Comparison of ENCODE assay signal across 15 cellular contexts in the genomic region with DNA sequence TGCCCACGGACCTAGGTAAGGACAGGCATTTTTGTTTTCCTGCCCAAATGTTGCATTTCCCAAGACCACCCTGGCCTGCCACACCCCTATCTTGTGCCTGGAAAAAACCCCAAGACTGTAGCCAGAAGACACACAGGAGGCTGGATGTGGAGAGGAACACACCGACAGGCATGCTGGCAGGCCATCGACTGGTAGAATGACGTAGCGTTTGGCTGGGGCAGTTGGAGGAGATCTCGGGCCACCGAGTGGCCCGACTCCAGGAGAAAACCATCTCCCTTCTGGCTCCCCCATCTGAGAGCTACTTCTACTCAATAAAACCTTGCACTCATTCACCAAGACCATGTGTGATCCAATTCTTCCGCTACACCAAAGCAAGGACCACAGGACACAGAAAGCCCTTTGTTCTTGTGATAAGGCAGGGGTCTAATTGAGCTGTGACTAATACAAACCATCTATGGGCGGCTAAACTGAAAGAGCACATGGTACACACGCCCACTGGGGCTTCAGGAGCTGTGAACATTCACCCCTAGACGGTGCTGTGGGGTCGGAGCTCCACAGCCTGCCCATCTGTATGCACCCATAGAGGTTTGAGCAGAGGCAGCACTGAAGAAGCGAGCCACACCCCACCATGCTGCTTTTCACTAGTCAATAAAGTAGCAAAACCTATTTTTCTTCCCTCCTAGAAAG. TPM values are rescaled to one million over a fixed set of nuclear protein-coding genes. Genes with fewer than 3 reads are reported as not detected.
A peak's percentile ranks its signal among the peaks of the same experiment; 100 is the strongest.
DNase-seq lines count a peak whose midpoint lies in the region; ATAC-seq and TF ChIP-seq lines count a peak whose summit lies in the region.
"Had no signal": no experiment of that assay in that cellular context is flagged by ENCODE, and none has a peak within 500 bp of the region (broad histone marks: within the 10 kb centered on the region; RNA-seq: fewer than 3 reads in every experiment).

No MANE protein-coding gene starts in this region.

- intact Hi-C loops in HCT116 (cut with micrococcal nuclease) = no loop called here

- H3K36me3 ChIP-seq in HCT116 (ENCODE audit: control insufficient read depth in 1 of 2, insufficient read depth in 2 of 2, low read length in 2 of 2) = no peaks in the 10 kb centered on the region
- no peaks in the 10 kb centered on the region for H3K36me3 ChIP-seq in SU-DHL-6 (ENCODE audit: low read length)
- H3K36me3 ChIP-seq: HAP-1, prostate gland, upper lobe of right lung had no signal

- 0 out of 6 replicates have a peak, but pooled peaks of 1 of the 3 experiments have one; percentile 13 for TF ChIP-seq CTCF in HCT116 (IDR thresholded peaks at IDR 0.05 in 2 of 3, conservative IDR thresholded peaks at IDR 0.05 in 1 of 3; ENCODE audit: borderline replicate concordance in 1 of 3, insufficient read depth in 1 of 3, low read depth in 2 of 3, low read length in 2 of 3)
- peak; percentile 31 for TF ChIP-seq CTCF in SU-DHL-6 (IDR thresholded peaks at IDR 0.05; ENCODE audit: insufficient read depth, low read length, poor library complexity, severe bottlenecking)
- TF ChIP-seq CTCF in omental fat pad (IDR thresholded peaks at IDR 0.05) = no peak

- H3F3A ChIP-seq in SU-DHL-6 (ENCODE audit: insufficient read depth) = no peaks in the 10 kb centered on the region

- no TSS peak for BruUV-seq in HCT116 (replicated peaks; lab: Mats Ljungman, UMichigan)

- no peak overlapping the region for H3K4me2 ChIP-seq in HCT116 (ENCODE audit: low read length)
- no peak overlapping the region for H3K4me2 ChIP-seq in SU-DHL-6 (ENCODE audit: low read depth, low read length, poor library complexity, severe bottlenecking)

- DNase-seq in NCI-H146 (lab: John Stamatoyannopoulos, UW) (peak; percentile 26), NCI-H146 treated with DMSO at 0.1 percent for 48 hours (lab: John Stamatoyannopoulos, UW; ENCODE audit: unreplicated experiment) (no peak), HCT116 (ENCODE audit: low read depth, low spot score) (no peak), islet precursor cell (peak; percentile 82), omental fat pad (ENCODE audit: low spot score) (no peak)
- DNase-seq: activated naive CD4-positive, alpha-beta T cell; cortex of kidney; glutamatergic neuron; upper lobe of right lung had no signal

- TF ChIP-seq POLR2A in HCT116 (IDR thresholded peaks at IDR 0.05; ENCODE audit: borderline replicate concordance, extremely low read depth, insufficient read depth, insufficient read length) = no peak

- ATAC-seq in HCT116 = peak; percentile 23; the same call in 1 of the 2 replicates
- no peak for ATAC-seq in HG02885 (IDR thresholded peaks at IDR 0.05; ENCODE audit: poor library complexity, unreplicated experiment)
- ATAC-seq in omental fat pad (ENCODE audit: low FRiP score) = no peak
- no peak for ATAC-seq in HG02623 (IDR thresholded peaks at IDR 0.05; ENCODE audit: unreplicated experiment)
- ATAC-seq: upper lobe of right lung had no signal

- H3K4me1 ChIP-seq in HCT116 (ENCODE audit: control insufficient read depth in 1 of 2, insufficient read depth in 2 of 2, low read length in 2 of 2) = peaks cover 3 to 20% of the 10 kb centered on the region in 2 experiments; a peak in 3 of 4 replicates
- H3K4me1 ChIP-seq: prostate gland, upper lobe of right lung had no signal

- H3K9ac ChIP-seq in HCT116 (ENCODE audit: low read length) = no peak overlapping the region
- H3K9ac ChIP-seq in SU-DHL-6 (ENCODE audit: low read length) = no peak overlapping the region

- H2AFZ ChIP-seq in HCT116 (ENCODE audit: low read depth, low read length, poor library complexity, severe bottlenecking) (no peak overlapping the region), SU-DHL-6 (ENCODE audit: low read depth, low read length, severe bottlenecking) (no peak overlapping the region)

- TF ChIP-seq RAD21 in HCT116 (IDR thresholded peaks at IDR 0.05; ENCODE audit: low read depth) = no peak

- H3K9me3 ChIP-seq in HCT116 (ENCODE audit: control insufficient read depth in 1 of 2, insufficient read depth in 1 of 2, low read depth in 1 of 2, low read length in 2 of 2) = no peaks in the 10 kb centered on the region
- H3K9me3 ChIP-seq in SU-DHL-6 (ENCODE audit: insufficient read depth, low read length) = no peaks in the 10 kb centered on the region
- H3K9me3 ChIP-seq: HAP-1, prostate gland, upper lobe of right lung had no signal

- POLR2A ChIA-PET in HCT116 (lab: Charles Lee) = interaction anchor here (1.1 to 2.0 kb wide), 2 partner anchors 71 to 73 kb away, joined by 3 to 7 read pairs; no protein-coding TSS in a partner anchor

- no peaks in the 10 kb centered on the region for H3K9me2 ChIP-seq in HCT116 (ENCODE audit: insufficient read depth)
- no peaks in the 10 kb centered on the region for H3K9me2 ChIP-seq in SU-DHL-6 (replicated peaks; ENCODE audit: insufficient read depth, low read length)

- H3K79me2 ChIP-seq in HCT116 (ENCODE audit: insufficient read depth, low read length) = no peaks in the 10 kb centered on the region
- H3K79me2 ChIP-seq in SU-DHL-6 (ENCODE audit: insufficient read depth, low read length) = no peaks in the 10 kb centered on the region

- H4K20me1 ChIP-seq in HCT116 (ENCODE audit: insufficient read depth) (no peaks in the 10 kb centered on the region), SU-DHL-6 (ENCODE audit: low read depth, low read length) (no peaks in the 10 kb centered on the region)

- RAD21 ChIA-PET in HCT116 (lab: Charles Lee; ENCODE audit: low non-redundant PET in 1 of 2, low total read pairs in 2 of 2, uncharacterized antibody in 2 of 2, unreplicated experiment in 2 of 2) = interaction anchor here in 1 of 2 experiments (2.3 kb wide), 1 partner anchor 72 kb away, joined by 15 read pairs; no protein-coding TSS in a partner anchor

- CTCF ChIA-PET in HCT116 (lab: Charles Lee) = interaction anchor here (0.8 to 5.6 kb wide), 6 partner anchors 8 to 88 kb away, joined by 3 to 98 read pairs (median 16); no protein-coding TSS in a partner anchor

- H3K27ac ChIP-seq in HCT116 (ENCODE audit: low read depth, low read length) (no peak overlapping the region), SU-DHL-6 (ENCODE audit: low read depth, low read length) (no peak overlapping the region)
- H3K27ac ChIP-seq: prostate gland, upper lobe of right lung, VCaP had no signal

- H3K27me3 ChIP-seq in HCT116 (ENCODE audit: insufficient read depth, low read length) = no peaks in the 10 kb centered on the region
- no peaks in the 10 kb centered on the region for H3K27me3 ChIP-seq in SU-DHL-6 (ENCODE audit: low read length)

- H3K4me3 ChIP-seq in HCT116 (replicated peaks in 1 of 2; ENCODE audit: low read depth in 1 of 2, low read length in 2 of 2) (no peak overlapping the region), SU-DHL-6 (ENCODE audit: insufficient read depth, low read length, poor library complexity, severe bottlenecking) (no peak overlapping the region)
- H3K4me3 ChIP-seq: HAP-1, prostate gland, upper lobe of right lung had no signal

TF ChIP-seq in HCT116, 20 proteins besides CTCF, POLR2A, EP300 and RAD21:
- TF ChIP-seq JUND (IDR thresholded peaks at IDR 0.05) (no peak), ZNF274 (IDR thresholded peaks at IDR 0.05; ENCODE audit: low read depth, low read length) (no peak), CEBPB (IDR thresholded peaks at IDR 0.05; ENCODE audit: low read depth) (no peak), CBX3 (IDR thresholded peaks at IDR 0.05; ENCODE audit: low read depth) (no peak), YY1 (IDR thresholded peaks at IDR 0.05; ENCODE audit: extremely low read depth, insufficient replicate concordance, low read depth, low read length) (no peak)
- TF ChIP-seq, protein P1, sequence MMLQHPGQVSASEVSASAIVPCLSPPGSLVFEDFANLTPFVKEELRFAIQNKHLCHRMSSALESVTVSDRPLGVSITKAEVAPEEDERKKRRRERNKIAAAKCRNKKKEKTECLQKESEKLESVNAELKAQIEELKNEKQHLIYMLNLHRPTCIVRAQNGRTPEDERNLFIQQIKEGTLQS (IDR thresholded peaks at IDR 0.05) = no peak

RNA-seq across cellular contexts. Expression of a gene that starts 38.9 kb away (rescaled TPM):
- total RNA-seq in HCT116 (2021; ENCODE audit: unreplicated experiment) = 5.2 TPM
- 2.8 and 2.9 TPM in 2 replicates for polyA plus RNA-seq in HCT116 (2012)
- 1 to 10 TPM in 2 of 4 donors, under 1 TPM in 2; 0.84 to 3.5 (median 1.4) TPM for total RNA-seq in omental fat pad

RNA-seq across cellular contexts. Expression of a gene that starts 56.4 kb away (rescaled TPM):
- 24.1 TPM for total RNA-seq in HCT116 (2021; ENCODE audit: unreplicated experiment)
- 20.0 and 23.6 TPM in 2 replicates for polyA plus RNA-seq in HCT116 (2012)
- 10 to 100 TPM; 22.9 to 37.5 (median 27.7) TPM for total RNA-seq in omental fat pad

Comparison
In these comparisons a context has a peak if more than half of its experiments do, and no peak if none do; other contexts are left out.
1. DNase-seq: peak in NCI-H146 (single experiment) and islet precursor cell (single experiment); none in NCI-H146 treated with DMSO at 0.1 percent for 48 hours (single experiment), HCT116 (single experiment) and omental fat pad (single experiment).